In genomic region chr2:108960006-108960405, GRCh38 we compare ENCODE assay signal across 15 cellular contexts. TPM values are rescaled to one million over a fixed set of nuclear protein-coding genes. Genes with fewer than 3 reads are reported as not detected.
DNase-seq lines count a peak whose midpoint lies in the region; ATAC-seq and TF ChIP-seq lines count a peak whose summit lies in the region.
"Had no signal": no experiment of that assay in that cellular context is flagged by ENCODE, and none has a peak within 500 bp of the region (broad histone marks: within the 10 kb centered on the region; RNA-seq: fewer than 3 reads in every experiment).

No MANE protein-coding gene starts in this region.

- peaks cover 48 to 83% (median 76%) of the 10 kb centered on the region in 4 donors for H3K4me1 Mint-ChIP-seq in naive thymus-derived CD8-positive, alpha-beta T cell

- peak; percentile 63 for ATAC-seq in HCT116
- ATAC-seq in naive thymus-derived CD8-positive, alpha-beta T cell = no peak
- ATAC-seq in body of pancreas = no peak

- in situ Hi-C loops in brain microvascular endothelial cell (cut with HindIII; ENCODE audit: low pct_ligation_motif_present, low sequenced_read_pairs) = no loop called here

- H3K27ac ChIP-seq in HCT116 (ENCODE audit: low read depth, low read length) (no peak overlapping the region), brain microvascular endothelial cell (no peak overlapping the region), body of pancreas (no peak overlapping the region)
- H3K27ac ChIP-seq: SK-N-MC, VCaP had no signal

- intact Hi-C loops in HCT116 (cut with micrococcal nuclease) = no loop called here
- intact Hi-C loops in body of pancreas (cut with DNase I) = no loop called here

- POLR2A ChIA-PET in HCT116 (lab: Charles Lee) = no interaction called here
- POLR2A ChIA-PET in naive thymus-derived CD8-positive, alpha-beta T cell (lab: Charles Lee) = interaction anchor here (0.7 to 3.8 kb wide), 6 partner anchors 9 to 75 kb away, joined by 3 to 31 read pairs (median 7); no protein-coding TSS in a partner anchor

- H3K4me1 ChIP-seq in HCT116 (ENCODE audit: control insufficient read depth in 1 of 2, insufficient read depth in 2 of 2, low read length in 2 of 2) (peaks cover 23 to 45% of the 10 kb centered on the region in 2 experiments), body of pancreas (peaks cover 14% of the 10 kb centered on the region)

- no TSS peak for BruUV-seq in HCT116 (replicated peaks; lab: Mats Ljungman, UMichigan)

- peak overlapping the region in 5 of 10 donors; percentile 23 to 83 (median 33) for H3K4me3 Mint-ChIP-seq in naive thymus-derived CD8-positive, alpha-beta T cell
- H3K4me3 Mint-ChIP-seq: stimulated activated naive CD8-positive, alpha-beta T cell treated with anti-CD3 and anti-CD28 coated beads, Interleukin-15, amount 100 ng/mL, for 72 hours had no signal

- 65 to 66% methylated on average over 3 to 5 of the region's 5 CpGs for WGBS in body of pancreas, 2 donors

- no peak for TF ChIP-seq RAD21 in HCT116 (IDR thresholded peaks at IDR 0.05; ENCODE audit: low read depth)

- no peak overlapping the region for H2AFZ ChIP-seq in HCT116 (ENCODE audit: low read depth, low read length, poor library complexity, severe bottlenecking)

- peak overlapping the region; percentile 25 to 92 (median 65) for H3K27ac Mint-ChIP-seq in naive thymus-derived CD8-positive, alpha-beta T cell

- H3K9me3 ChIP-seq in HCT116 (ENCODE audit: control insufficient read depth in 1 of 2, insufficient read depth in 1 of 2, low read depth in 1 of 2, low read length in 2 of 2) (no peaks in the 10 kb centered on the region), body of pancreas (no peaks in the 10 kb centered on the region)

- H3K4me3 ChIP-seq in HCT116 (replicated peaks in 1 of 2; ENCODE audit: low read depth in 1 of 2, low read length in 2 of 2) (no peak overlapping the region), brain microvascular endothelial cell (ENCODE audit: low read depth, low read length) (no peak overlapping the region), body of pancreas (no peak overlapping the region)
- H3K4me3 ChIP-seq: SK-N-MC had no signal

- no peak overlapping the region for H3K4me2 ChIP-seq in HCT116 (ENCODE audit: low read length)

- TF ChIP-seq POLR2A in HCT116 (IDR thresholded peaks at IDR 0.05; ENCODE audit: borderline replicate concordance, extremely low read depth, insufficient read depth, insufficient read length) (no peak), body of pancreas (IDR thresholded peaks at IDR 0.05) (no peak)

- H3K36me3 Mint-ChIP-seq in naive thymus-derived CD8-positive, alpha-beta T cell = peaks cover 0 to 2% (median 0%) of the 10 kb centered on the region in 3 donors

- no peaks in the 10 kb centered on the region for H3K9me2 ChIP-seq in HCT116 (ENCODE audit: insufficient read depth)

- RAD21 ChIA-PET in HCT116 (lab: Charles Lee; ENCODE audit: low non-redundant PET in 1 of 2, low total read pairs in 2 of 2, uncharacterized antibody in 2 of 2, unreplicated experiment in 2 of 2) = interaction anchor here in 1 of 2 experiments (1.2 kb wide), 1 partner anchor 12 kb away, joined by 3 read pairs; no protein-coding TSS in a partner anchor

- peak; percentile 27 for DNase-seq in ELR (ENCODE audit: low read depth)
- no peak for DNase-seq in HCT116 (ENCODE audit: low read depth, low spot score)
- no peak for DNase-seq in brain microvascular endothelial cell
- no peak for DNase-seq in naive thymus-derived CD8-positive, alpha-beta T cell
- DNase-seq in medulla oblongata (ENCODE audit: extremely low spot score) = no peak
- DNase-seq in hypothalamus (lab: John Stamatoyannopoulos, UW) = no peak
- no peak for DNase-seq in body of pancreas
- DNase-seq: activated T-cell treated with anti-CD3 and anti-CD28 coated beads for 4 hours; erythroblast; small intestine; stimulated activated naive CD8-positive, alpha-beta T cell treated with anti-CD3 and anti-CD28 coated beads, Interleukin-15, amount 100 ng/mL, for 72 hours had no signal

- no peak overlapping the region for H3K9ac ChIP-seq in HCT116 (ENCODE audit: low read length)

- no peaks in the 10 kb centered on the region for H3K9me3 Mint-ChIP-seq in naive thymus-derived CD8-positive, alpha-beta T cell
- H3K9me3 Mint-ChIP-seq: stimulated activated naive CD8-positive, alpha-beta T cell treated with anti-CD3 and anti-CD28 coated beads, Interleukin-15, amount 100 ng/mL, for 72 hours had no signal

- TF ChIP-seq CTCF in HCT116 (IDR thresholded peaks at IDR 0.05 in 2 of 3, conservative IDR thresholded peaks at IDR 0.05 in 1 of 3; ENCODE audit: borderline replicate concordance in 1 of 3, insufficient read depth in 1 of 3, low read depth in 2 of 3, low read length in 2 of 3) (peak in 2 of 3 experiments; percentile 41 to 48; a peak in 4 of 6 replicates), brain microvascular endothelial cell (IDR thresholded peaks at IDR 0.05; ENCODE audit: low read depth, low read length, missing control alignments) (peak; percentile 40), body of pancreas (IDR thresholded peaks at IDR 0.05) (no peak)

- CTCF ChIA-PET in HCT116 (lab: Charles Lee) = no interaction called here

- no peaks in the 10 kb centered on the region for H3K36me3 ChIP-seq in HCT116 (ENCODE audit: control insufficient read depth in 1 of 2, insufficient read depth in 2 of 2, low read length in 2 of 2)
- no peaks in the 10 kb centered on the region for H3K36me3 ChIP-seq in brain microvascular endothelial cell (replicated peaks)
- no peaks in the 10 kb centered on the region for H3K36me3 ChIP-seq in body of pancreas (replicated peaks in 1 of 2; ENCODE audit: insufficient read depth in 1 of 2, low read depth in 2 of 2)

- H4K20me1 ChIP-seq in HCT116 (ENCODE audit: insufficient read depth) = no peaks in the 10 kb centered on the region

- no peaks in the 10 kb centered on the region for H3K79me2 ChIP-seq in HCT116 (ENCODE audit: insufficient read depth, low read length)

- H3K27me3 ChIP-seq in HCT116 (ENCODE audit: insufficient read depth, low read length) = no peaks in the 10 kb centered on the region
- H3K27me3 ChIP-seq in brain microvascular endothelial cell (replicated peaks) = peaks cover 3% of the 10 kb centered on the region
- no peaks in the 10 kb centered on the region for H3K27me3 ChIP-seq in body of pancreas

- H3K27me3 Mint-ChIP-seq in naive thymus-derived CD8-positive, alpha-beta T cell = no peaks in the 10 kb centered on the region
- H3K27me3 Mint-ChIP-seq: stimulated activated naive CD8-positive, alpha-beta T cell treated with anti-CD3 and anti-CD28 coated beads, Interleukin-15, amount 100 ng/mL, for 72 hours had no signal

TF ChIP-seq in HCT116, 20 proteins besides CTCF, POLR2A, EP300 and RAD21:
- TF ChIP-seq, protein P1, sequence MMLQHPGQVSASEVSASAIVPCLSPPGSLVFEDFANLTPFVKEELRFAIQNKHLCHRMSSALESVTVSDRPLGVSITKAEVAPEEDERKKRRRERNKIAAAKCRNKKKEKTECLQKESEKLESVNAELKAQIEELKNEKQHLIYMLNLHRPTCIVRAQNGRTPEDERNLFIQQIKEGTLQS (IDR thresholded peaks at IDR 0.05) = no peak
- TF ChIP-seq CBX3 (IDR thresholded peaks at IDR 0.05; ENCODE audit: low read depth) = no peak
- no peak for TF ChIP-seq CEBPB (IDR thresholded peaks at IDR 0.05; ENCODE audit: low read depth)
- no peak for TF ChIP-seq YY1 (IDR thresholded peaks at IDR 0.05; ENCODE audit: extremely low read depth, insufficient replicate concordance, low read depth, low read length)
- TF ChIP-seq POLR2AphosphoS5 (IDR thresholded peaks at IDR 0.05; ENCODE audit: low read depth, low read length) = no peak
- no peak for TF ChIP-seq SIN3A (IDR thresholded peaks at IDR 0.05; ENCODE audit: low read depth)
- TF ChIP-seq, protein P2, sequence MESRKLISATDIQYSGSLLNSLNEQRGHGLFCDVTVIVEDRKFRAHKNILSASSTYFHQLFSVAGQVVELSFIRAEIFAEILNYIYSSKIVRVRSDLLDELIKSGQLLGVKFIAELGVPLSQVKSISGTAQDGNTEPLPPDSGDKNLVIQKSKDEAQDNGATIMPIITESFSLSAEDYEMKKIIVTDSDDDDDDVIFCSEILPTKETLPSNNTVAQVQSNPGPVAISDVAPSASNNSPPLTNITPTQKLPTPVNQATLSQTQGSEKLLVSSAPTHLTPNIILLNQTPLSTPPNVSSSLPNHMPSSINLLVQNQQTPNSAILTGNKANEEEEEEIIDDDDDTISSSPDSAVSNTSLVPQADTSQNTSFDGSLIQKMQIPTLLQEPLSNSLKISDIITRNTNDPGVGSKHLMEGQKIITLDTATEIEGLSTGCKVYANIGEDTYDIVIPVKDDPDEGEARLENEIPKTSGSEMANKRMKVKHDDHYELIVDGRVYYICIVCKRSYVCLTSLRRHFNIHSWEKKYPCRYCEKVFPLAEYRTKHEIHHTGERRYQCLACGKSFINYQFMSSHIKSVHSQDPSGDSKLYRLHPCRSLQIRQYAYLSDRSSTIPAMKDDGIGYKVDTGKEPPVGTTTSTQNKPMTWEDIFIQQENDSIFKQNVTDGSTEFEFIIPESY (IDR thresholded peaks at IDR 0.05; ENCODE audit: extremely low read depth, insufficient replicate concordance, low read length) = no peak
- no peak for TF ChIP-seq JUND (IDR thresholded peaks at IDR 0.05)
- TF ChIP-seq, protein P3, sequence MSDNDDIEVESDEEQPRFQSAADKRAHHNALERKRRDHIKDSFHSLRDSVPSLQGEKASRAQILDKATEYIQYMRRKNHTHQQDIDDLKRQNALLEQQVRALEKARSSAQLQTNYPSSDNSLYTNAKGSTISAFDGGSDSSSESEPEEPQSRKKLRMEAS (IDR thresholded peaks at IDR 0.05) = no peak
- no peak for TF ChIP-seq EGR1 (IDR thresholded peaks at IDR 0.05; ENCODE audit: low read depth)
- TF ChIP-seq EZH2 (IDR thresholded peaks at IDR 0.05) = no peak
- TF ChIP-seq SP1 (IDR thresholded peaks at IDR 0.05; ENCODE audit: low read depth) = no peak
- no peak for TF ChIP-seq TCF7L2 (IDR thresholded peaks at IDR 0.05; ENCODE audit: borderline replicate concordance, extremely low read depth, insufficient read depth, insufficient read length)
- TF ChIP-seq SRF (IDR thresholded peaks at IDR 0.05; ENCODE audit: low read depth) = no peak
- TF ChIP-seq EZH2phosphoT487 (IDR thresholded peaks at IDR 0.05; ENCODE audit: borderline replicate concordance) = no peak

RNA-seq across cellular contexts. Expression of gene EDAR, which starts 29.0 kb away (rescaled TPM):
- 0.15 TPM for total RNA-seq in HCT116 (2021; ENCODE audit: unreplicated experiment)
- 0.12 and 0.14 TPM in 2 replicates for polyA plus RNA-seq in HCT116 (2012)
- total RNA-seq in naive thymus-derived CD8-positive, alpha-beta T cell = 10 to 100 TPM; 10.5 to 10.6 TPM
- 10 to 100 TPM in 1 of 3 donors, 1 to 10 TPM in 2; 2.8 to 11.8 (median 5.4) TPM for polyA plus RNA-seq in naive thymus-derived CD8-positive, alpha-beta T cell
- total RNA-seq in body of pancreas = not detected
- total RNA-seq: lung microvascular endothelial cell, omental fat pad had no signal

Comparison
In these comparisons a context has a peak if more than half of its experiments do, and no peak if none do; other contexts are left out.
1. CTCF ChIP-seq: peak in HCT116 (2 of 3) and brain microvascular endothelial cell (single experiment); none in body of pancreas (0 of 7).
2. RNA of gene EDAR, which starts 29.0 kb away (total RNA-seq): 10.5 to 10.6 TPM in naive thymus-derived CD8-positive, alpha-beta T cell; 0.15 TPM in HCT116 (single experiment) and not detected in body of pancreas; every median in the first group is over 10 times any median in the second.